Comparison of ENCODE assay signal across 20 cellular contexts in genomic region chr1:33436557-33437296, GRCh38. TPM values are rescaled to one million over a fixed set of nuclear protein-coding genes. Genes with fewer than 3 reads are reported as not detected.
DNase-seq lines count a peak whose midpoint lies in the region; ATAC-seq and TF ChIP-seq lines count a peak whose summit lies in the region.
"Had no signal": no experiment of that assay in that cellular context is flagged by ENCODE, and none has a peak within 500 bp of the region (broad histone marks: within the 10 kb centered on the region; RNA-seq: fewer than 3 reads in every experiment).

No MANE protein-coding gene starts in this region.

- H3K9me3 ChIP-seq in SK-N-SH (no peaks in the 10 kb centered on the region), left ventricle myocardium inferior (replicated peaks) (no peaks in the 10 kb centered on the region), stomach (peaks cover 0 to 4% (median 0%) of the 10 kb centered on the region in 4 donors)
- H3K9me3 ChIP-seq: ascending aorta, colonic mucosa, psoas muscle, testis had no signal

- no peaks in the 10 kb centered on the region for H4K20me1 ChIP-seq in SK-N-SH (ENCODE audit: insufficient read depth)

- ATAC-seq in GM21515 (IDR thresholded peaks at IDR 0.05; ENCODE audit: unreplicated experiment) (no peak), HG02852 (IDR thresholded peaks at IDR 0.05; ENCODE audit: unreplicated experiment) (no peak)
- ATAC-seq: activated CD8-positive, alpha-beta T cell treated with anti-CD3 and anti-CD28 coated beads, Interleukin-2, amount 10 ng/mL, durations not matched to agents 7 days and 5 days; activated T-cell treated with anti-CD3 and anti-CD28 coated beads, Interleukin-2, amount 50 U/mL, for 4 hours; natural killer cell treated with Interleukin-12 subunit alpha and Interleukin-12 subunit beta and Interleukin-15 and Interleukin-18, amount 100 ng/mL, for 72 hours; psoas muscle had no signal

- H3F3A ChIP-seq in SK-N-SH (replicated peaks; ENCODE audit: insufficient read depth) = peaks cover 37% of the 10 kb centered on the region

- H3K4me2 ChIP-seq in SK-N-SH = no peak overlapping the region
- H3K4me2 ChIP-seq: KMS-11 had no signal

- DNase-seq in NCI-H1694 (lab: John Stamatoyannopoulos, UW) (peak; percentile 34), SK-N-SH (peak; percentile 41), left ventricle myocardium inferior (no peak), stomach (peak; percentile 27)
- DNase-seq in stimulated activated CD4-positive, alpha-beta T cell treated with anti-CD3 and anti-CD28 coated beads, Interleukin-2, amount 100 ng/mL, for 48 hours = no peak
- DNase-seq: activated CD4-positive, CD25-positive, alpha-beta regulatory T cell; activated CD8-positive, alpha-beta T cell treated with anti-CD3 and anti-CD28 coated beads, Interleukin-2, amount 10 ng/mL, durations not matched to agents 7 days and 5 days; activated naive CD4-positive, alpha-beta T cell treated with anti-CD3 and anti-CD28 coated beads, Interleukin-2, amount 10 ng/mL, durations not matched to agents 7 days and 5 days; activated T-cell treated with anti-CD3 and anti-CD28 coated beads, Interleukin-2, amount 50 U/mL, for 4 hours; colonic mucosa; mammary epithelial cell; NCI-H2029 treated with DMSO at 0.1 percent for 48 hours; NCI-H526 treated with DMSO at 0.1 percent for 48 hours; psoas muscle; testis had no signal

- 73% methylated on average over 3 of the region's 4 CpGs for WGBS in SK-N-SH (ENCODE audit: low lambda C conversion rate)
- whole genome bisulfite sequencing in stomach, 5 donors = 28 to 67% (median 60%) methylated on average over 4 of the region's 4 CpGs

- H3K27me3 ChIP-seq in SK-N-SH (ENCODE audit: insufficient read depth) = no peaks in the 10 kb centered on the region
- H3K27me3 ChIP-seq in left ventricle myocardium inferior (ENCODE audit: low read depth) = no peaks in the 10 kb centered on the region
- no peaks in the 10 kb centered on the region for H3K27me3 ChIP-seq in stomach
- H3K27me3 ChIP-seq: ascending aorta, colonic mucosa, testis had no signal

- H3K27ac ChIP-seq in SK-N-SH (ENCODE audit: low read depth in 2 of 2, low read length in 1 of 2) (peak overlapping the region in 1 of 2 experiments; percentile 97; a peak in 1 of 4 replicates), left ventricle myocardium inferior (replicated peaks) (peak overlapping the region; percentile 43), stomach (no peak overlapping the region)
- H3K27ac ChIP-seq: ascending aorta, colonic mucosa, KMS-11, psoas muscle, testis had no signal

- H3K79me2 ChIP-seq in SK-N-SH (ENCODE audit: insufficient read depth) = no peaks in the 10 kb centered on the region

- H2AFZ ChIP-seq in SK-N-SH (ENCODE audit: low read depth) = no peak overlapping the region

- POLR2A ChIA-PET in SK-N-SH (lab: Yijun Ruan, JAX) = no interaction called here

- TF ChIP-seq CTCF in SK-N-SH (IDR thresholded peaks at IDR 0.05) (no peak), left ventricle myocardium inferior (IDR thresholded peaks at IDR 0.05; ENCODE audit: borderline replicate concordance) (no peak), stomach (IDR thresholded peaks at IDR 0.05) (no peak)

- H3K9ac ChIP-seq in SK-N-SH = no peak overlapping the region
- H3K9ac ChIP-seq: KMS-11 had no signal

- peaks cover 11 to 42% of the 10 kb centered on the region in 2 experiments for H3K4me1 ChIP-seq in SK-N-SH (ENCODE audit: control insufficient read depth in 1 of 2, insufficient read depth in 2 of 2, low read depth in 1 of 2, low read length in 1 of 2)
- peaks cover 36% of the 10 kb centered on the region for H3K4me1 ChIP-seq in left ventricle myocardium inferior
- peaks cover 0 to 35% (median 2%) of the 10 kb centered on the region in 4 donors for H3K4me1 ChIP-seq in stomach
- H3K4me1 ChIP-seq: ascending aorta, colonic mucosa, psoas muscle, testis had no signal

- no peak for TF ChIP-seq RAD21 in SK-N-SH (IDR thresholded peaks at IDR 0.05; ENCODE audit: low read length)

- H3K9me2 ChIP-seq in SK-N-SH = no peaks in the 10 kb centered on the region

- intact Hi-C loops in left ventricle myocardium inferior (cut with micrococcal nuclease) = no loop called here
- intact Hi-C loops in stomach (cut with DNase I; ENCODE audit: low total_unique reads) = no loop called here

- CTCF ChIA-PET in SK-N-SH (lab: Yijun Ruan, JAX) = interaction anchor here (1.1 to 11.8 kb wide), 3 partner anchors 19 to 255 kb away, joined by 3 to 58 read pairs (median 4); partner anchors contain the start of gene TRIM62

- TF ChIP-seq POLR2A in stomach (IDR thresholded peaks at IDR 0.05) = no peak

- no peaks in the 10 kb centered on the region for H3K36me3 ChIP-seq in SK-N-SH (replicated peaks in 1 of 2; ENCODE audit: control insufficient read depth in 1 of 2, insufficient read depth in 2 of 2, low read length in 1 of 2)
- H3K36me3 ChIP-seq in left ventricle myocardium inferior = no peaks in the 10 kb centered on the region
- no peaks in the 10 kb centered on the region for H3K36me3 ChIP-seq in stomach
- H3K36me3 ChIP-seq: ascending aorta, colonic mucosa had no signal

- H3K4me3 ChIP-seq in SK-N-SH (ENCODE audit: low read depth in 2 of 2, low read length in 1 of 2) = no peak overlapping the region
- H3K4me3 ChIP-seq in left ventricle myocardium inferior = no peak overlapping the region
- no peak overlapping the region for H3K4me3 ChIP-seq in stomach
- H3K4me3 ChIP-seq: ascending aorta, colonic mucosa, psoas muscle, testis had no signal

- TF ChIP-seq EP300 in SK-N-SH (IDR thresholded peaks at IDR 0.05; ENCODE audit: borderline replicate concordance in 1 of 2, low read depth in 1 of 2, low read length in 1 of 2) = peak in 1 of 2 experiments; percentile 26; a peak in 1 of 4 replicates
- no peak for TF ChIP-seq EP300 in stomach (IDR thresholded peaks at IDR 0.05)

TF ChIP-seq in SK-N-SH, 30 proteins besides CTCF, POLR2A, EP300 and RAD21 (continues in another document):
- no peak for TF ChIP-seq RCOR1 (IDR thresholded peaks at IDR 0.05; ENCODE audit: low read length)
- TF ChIP-seq ZBTB33 (IDR thresholded peaks at IDR 0.05; ENCODE audit: borderline replicate concordance, low read depth) = no peak
- TF ChIP-seq GATA2 (CRISPR knock-in tag; IDR thresholded peaks at IDR 0.05) = peak; percentile 42
- TF ChIP-seq IRF3 (IDR thresholded peaks at IDR 0.05; ENCODE audit: low read depth, low read length) = no peak

RNA-seq across cellular contexts. Expression of gene PHC2, which starts 5.8 kb away (rescaled TPM):
- 69.5 and 98.7 TPM in 2 replicates for polyA plus RNA-seq in SK-N-SH (2012; rRNA removed)
- polyA plus RNA-seq in SK-N-SH (2012; cell fraction: cytosol; rRNA removed) = 70.8 and 111 TPM in 2 replicates
- polyA plus RNA-seq in SK-N-SH (2012; cell fraction: nucleus; rRNA removed) = 124 and 128 TPM in 2 replicates
- total RNA-seq in left ventricle myocardium inferior = 105 TPM
- total RNA-seq in stomach = 100 to 1,000 TPM in 3 of 5 donors, 10 to 100 TPM in 2; 72.0 to 123 (median 107) TPM
- 100 to 1,000 TPM in 2 of 3 donors, 10 to 100 TPM in 1; 70.8 to 140 (median 121) TPM for polyA plus RNA-seq in stomach

RNA-seq across cellular contexts. Expression of gene ZSCAN20, which starts 35.7 kb away (rescaled TPM):
- polyA plus RNA-seq in SK-N-SH (2012; rRNA removed) = 2.1 TPM in 2 replicates
- 1.4 TPM in 2 replicates for polyA plus RNA-seq in SK-N-SH (2012; cell fraction: cytosol; rRNA removed)
- polyA plus RNA-seq in SK-N-SH (2012; cell fraction: nucleus; rRNA removed) = 3.6 and 5.4 TPM in 2 replicates
- 5.7 TPM for total RNA-seq in left ventricle myocardium inferior
- 1 to 10 TPM in 3 of 5 donors, under 1 TPM in 2; 0.29 to 8.4 (median 1.8) TPM for total RNA-seq in stomach
- 1 to 10 TPM in 1 of 3 donors, under 1 TPM in 2; 0.50 to 1.1 (median 0.61) TPM for polyA plus RNA-seq in stomach

Comparison
In these comparisons a context has a peak if more than half of its experiments do, and no peak if none do; other contexts are left out.
1. DNase-seq: peak in NCI-H1694 (single experiment), SK-N-SH (single experiment) and stomach (single experiment); none in left ventricle myocardium inferior (single experiment) and stimulated activated CD4-positive, alpha-beta T cell treated with anti-CD3 and anti-CD28 coated beads, Interleukin-2, amount 100 ng/mL, for 48 hours (0 of 2).